In the genomic region with DNA sequence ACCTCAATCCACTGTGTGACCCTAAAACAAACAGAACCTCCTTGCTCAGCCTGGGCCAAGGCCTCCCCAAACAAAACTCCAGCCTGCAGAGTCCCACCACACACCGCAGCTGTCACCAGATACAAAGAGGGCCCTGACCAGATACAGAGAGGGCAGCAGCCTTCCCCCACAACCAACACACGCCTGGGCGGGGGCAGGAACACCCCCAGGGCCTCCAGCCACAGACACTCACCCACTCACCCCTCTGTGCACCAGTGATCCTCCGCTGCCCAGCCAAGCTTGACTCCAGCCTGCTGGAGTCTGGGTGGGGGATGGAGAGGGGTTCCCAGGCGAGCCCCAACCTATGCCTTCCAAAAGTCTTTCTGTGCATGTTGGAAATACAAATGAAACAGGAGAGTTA, we compare ENCODE assay signal across 9 cellular contexts. TPM values are rescaled to one million over a fixed set of nuclear protein-coding genes. Genes with fewer than 3 reads are reported as not detected.
DNase-seq lines count a peak whose midpoint lies in the region; ATAC-seq lines count a peak whose summit lies in the region.
"Had no signal": no experiment of that assay in that cellular context is flagged by ENCODE, and none has a peak within 500 bp of the region (broad histone marks: within the 10 kb centered on the region; RNA-seq: fewer than 3 reads in every experiment).

No MANE protein-coding gene starts in this region.

- 0 out of 2 replicates have a peak, but pooled peaks cover 11% of the 10 kb centered on the region for H3K36me3 ChIP-seq in HAP-1 (replicated peaks)

- ATAC-seq in activated CD8-positive, alpha-beta memory T cell treated with anti-CD3 and anti-CD28 coated beads, Interleukin-2, amount 10 ng/mL, durations not matched to agents 7 days and 5 days: no peak
- no peak for ATAC-seq in stimulated activated naive CD8-positive, alpha-beta T cell treated with anti-CD3 and anti-CD28 coated beads, Interleukin-15, amount 100 ng/mL, for 72 hours

- intact Hi-C loops in activated CD4-positive, alpha-beta memory T cell treated with anti-CD3 and anti-CD28 coated beads for 36 hours (cut with micrococcal nuclease): no loop called here

- peak overlapping the region; percentile 69 for H3K27ac Mint-ChIP-seq in activated CD8-positive, alpha-beta memory T cell treated with anti-CD3 and anti-CD28 coated beads, Interleukin-2, amount 10 ng/mL, durations not matched to agents 7 days and 5 days
- H3K27ac Mint-ChIP-seq in activated CD4-positive, alpha-beta memory T cell treated with anti-CD3 and anti-CD28 coated beads for 36 hours: peak overlapping the region; percentile 64
- H3K27ac Mint-ChIP-seq in stimulated activated naive CD8-positive, alpha-beta T cell treated with anti-CD3 and anti-CD28 coated beads, Interleukin-15, amount 100 ng/mL, for 72 hours: peak overlapping the region in 1 of 2 donors; percentile 65

- H3K36me3 Mint-ChIP-seq in activated CD8-positive, alpha-beta memory T cell treated with anti-CD3 and anti-CD28 coated beads, Interleukin-2, amount 10 ng/mL, durations not matched to agents 7 days and 5 days: no peaks in the 10 kb centered on the region
- peaks cover 10% of the 10 kb centered on the region for H3K36me3 Mint-ChIP-seq in activated CD4-positive, alpha-beta memory T cell treated with anti-CD3 and anti-CD28 coated beads for 36 hours

- H3K27me3 ChIP-seq in layer of hippocampus (ENCODE audit: control insufficient read depth, insufficient read depth, low read length) (no peaks in the 10 kb centered on the region), HAP-1 (ENCODE audit: low read depth) (no peaks in the 10 kb centered on the region)

- H3K27ac ChIP-seq in layer of hippocampus (ENCODE audit: low read depth, low read length): peak overlapping the region; percentile 38

- no peaks in the 10 kb centered on the region for H3K9me3 Mint-ChIP-seq in activated CD8-positive, alpha-beta memory T cell treated with anti-CD3 and anti-CD28 coated beads, Interleukin-2, amount 10 ng/mL, durations not matched to agents 7 days and 5 days (ENCODE audit: low read depth)
- H3K9me3 Mint-ChIP-seq in activated CD4-positive, alpha-beta memory T cell treated with anti-CD3 and anti-CD28 coated beads for 36 hours: no peaks in the 10 kb centered on the region
- H3K9me3 Mint-ChIP-seq in stimulated activated naive CD8-positive, alpha-beta T cell treated with anti-CD3 and anti-CD28 coated beads, Interleukin-15, amount 100 ng/mL, for 72 hours: no peaks in the 10 kb centered on the region

- in situ Hi-C loops in HAP-1 (cut with MboI; ENCODE audit: low sequenced_read_pairs): no loop called here

- peaks cover 34% of the 10 kb centered on the region for H3K4me1 ChIP-seq in HAP-1

- no peaks in the 10 kb centered on the region for H3K9me3 ChIP-seq in HAP-1

- no peak overlapping the region for H3K4me3 ChIP-seq in HAP-1

- CTCF ChIA-PET in activated CD8-positive, alpha-beta memory T cell treated with anti-CD3 and anti-CD28 coated beads, Interleukin-2, amount 10 ng/mL, durations not matched to agents 7 days and 5 days (lab: Charles Lee): interaction anchor here (17.8 kb wide), 1 partner anchor 21 kb away, joined by 723 read pairs; a partner anchor contains a TSS
- CTCF ChIA-PET in activated CD4-positive, alpha-beta memory T cell treated with anti-CD3 and anti-CD28 coated beads for 36 hours (lab: Charles Lee): interaction anchor here (17.9 kb wide), 1 partner anchor 20 kb away, joined by 649 read pairs; a partner anchor contains a TSS

- no peak overlapping the region for H3K4me3 Mint-ChIP-seq in activated CD8-positive, alpha-beta memory T cell treated with anti-CD3 and anti-CD28 coated beads, Interleukin-2, amount 10 ng/mL, durations not matched to agents 7 days and 5 days
- peak overlapping the region; percentile 16 for H3K4me3 Mint-ChIP-seq in activated CD4-positive, alpha-beta memory T cell treated with anti-CD3 and anti-CD28 coated beads for 36 hours
- H3K4me3 Mint-ChIP-seq in stimulated activated naive CD8-positive, alpha-beta T cell treated with anti-CD3 and anti-CD28 coated beads, Interleukin-15, amount 100 ng/mL, for 72 hours: peak overlapping the region; percentile 85

- POLR2A ChIA-PET in activated CD4-positive, alpha-beta memory T cell treated with anti-CD3 and anti-CD28 coated beads for 36 hours (lab: Charles Lee): no interaction called here

- no peak for DNase-seq in activated CD8-positive, alpha-beta memory T cell treated with anti-CD3 and anti-CD28 coated beads, Interleukin-2, amount 10 ng/mL, durations not matched to agents 7 days and 5 days
- DNase-seq in activated CD8-positive, alpha-beta memory T cell treated with anti-CD3 and anti-CD28 coated beads, Interleukin-2, amount 50 U/mL, for 48 hours: no peak
- no peak for DNase-seq in activated CD4-positive, alpha-beta memory T cell treated with anti-CD3 and anti-CD28 coated beads for 36 hours
- DNase-seq in stimulated activated naive CD8-positive, alpha-beta T cell treated with anti-CD3 and anti-CD28 coated beads, Interleukin-15, amount 100 ng/mL, for 72 hours: no peak
- DNase-seq in HAP-1 (ENCODE audit: low spot score in 2 of 2): no peak
- DNase-seq in DMS114 treated with DMSO at 0.1 percent for 48 hours (lab: John Stamatoyannopoulos, UW; ENCODE audit: unreplicated experiment): no peak
- no peak for DNase-seq in NCI-H1436 treated with DMSO at 0.1 percent for 48 hours (lab: John Stamatoyannopoulos, UW)
- DNase-seq: NCI-H774 had no signal

- peaks cover 2% of the 10 kb centered on the region for H3K27me3 Mint-ChIP-seq in activated CD8-positive, alpha-beta memory T cell treated with anti-CD3 and anti-CD28 coated beads, Interleukin-2, amount 10 ng/mL, durations not matched to agents 7 days and 5 days
- H3K27me3 Mint-ChIP-seq in activated CD4-positive, alpha-beta memory T cell treated with anti-CD3 and anti-CD28 coated beads for 36 hours: no peaks in the 10 kb centered on the region
- H3K27me3 Mint-ChIP-seq in stimulated activated naive CD8-positive, alpha-beta T cell treated with anti-CD3 and anti-CD28 coated beads, Interleukin-15, amount 100 ng/mL, for 72 hours: no peaks in the 10 kb centered on the region

- peaks cover 56% of the 10 kb centered on the region for H3K4me1 Mint-ChIP-seq in activated CD8-positive, alpha-beta memory T cell treated with anti-CD3 and anti-CD28 coated beads, Interleukin-2, amount 10 ng/mL, durations not matched to agents 7 days and 5 days
- H3K4me1 Mint-ChIP-seq in activated CD4-positive, alpha-beta memory T cell treated with anti-CD3 and anti-CD28 coated beads for 36 hours (ENCODE audit: low read depth): peaks cover 55% of the 10 kb centered on the region
- H3K4me1 Mint-ChIP-seq in stimulated activated naive CD8-positive, alpha-beta T cell treated with anti-CD3 and anti-CD28 coated beads, Interleukin-15, amount 100 ng/mL, for 72 hours: peaks cover 82% of the 10 kb centered on the region

RNA-seq across cellular contexts. Expression of a gene that starts 5.9 kb away (rescaled TPM):
- total RNA-seq in activated CD8-positive, alpha-beta memory T cell treated with anti-CD3 and anti-CD28 coated beads, Interleukin-2, amount 10 ng/mL, durations not matched to agents 7 days and 5 days: 100 to 1,000 TPM; 189 to 210 TPM
- 100 to 1,000 TPM; 171 to 173 TPM for total RNA-seq in activated CD4-positive, alpha-beta memory T cell treated with anti-CD3 and anti-CD28 coated beads for 36 hours

RNA-seq across cellular contexts. Expression of a gene that starts 12.1 kb away (rescaled TPM):
- 10 to 100 TPM; 54.7 to 60.3 TPM for total RNA-seq in activated CD8-positive, alpha-beta memory T cell treated with anti-CD3 and anti-CD28 coated beads, Interleukin-2, amount 10 ng/mL, durations not matched to agents 7 days and 5 days
- 10 to 100 TPM; 74.8 to 76.1 TPM for total RNA-seq in activated CD4-positive, alpha-beta memory T cell treated with anti-CD3 and anti-CD28 coated beads for 36 hours

RNA-seq across cellular contexts. Expression of a gene that starts 14.8 kb away (rescaled TPM):
- total RNA-seq in activated CD8-positive, alpha-beta memory T cell treated with anti-CD3 and anti-CD28 coated beads, Interleukin-2, amount 10 ng/mL, durations not matched to agents 7 days and 5 days: 10 to 100 TPM; 73.3 to 88.6 TPM
- 10 to 100 TPM; 54.1 to 54.6 TPM for total RNA-seq in activated CD4-positive, alpha-beta memory T cell treated with anti-CD3 and anti-CD28 coated beads for 36 hours

RNA-seq across cellular contexts. Expression of a gene that starts 21.6 kb away (rescaled TPM):
- 100 to 1,000 TPM; 190 to 221 TPM for total RNA-seq in activated CD8-positive, alpha-beta memory T cell treated with anti-CD3 and anti-CD28 coated beads, Interleukin-2, amount 10 ng/mL, durations not matched to agents 7 days and 5 days
- 100 to 1,000 TPM; 178 to 192 TPM for total RNA-seq in activated CD4-positive, alpha-beta memory T cell treated with anti-CD3 and anti-CD28 coated beads for 36 hours

RNA-seq across cellular contexts. Expression of a gene that starts 22.5 kb away (rescaled TPM):
- total RNA-seq in activated CD8-positive, alpha-beta memory T cell treated with anti-CD3 and anti-CD28 coated beads, Interleukin-2, amount 10 ng/mL, durations not matched to agents 7 days and 5 days: not detected
- not detected for total RNA-seq in activated CD4-positive, alpha-beta memory T cell treated with anti-CD3 and anti-CD28 coated beads for 36 hours
